13 cellular contexts compared by ENCODE assay signal in the genomic region with DNA sequence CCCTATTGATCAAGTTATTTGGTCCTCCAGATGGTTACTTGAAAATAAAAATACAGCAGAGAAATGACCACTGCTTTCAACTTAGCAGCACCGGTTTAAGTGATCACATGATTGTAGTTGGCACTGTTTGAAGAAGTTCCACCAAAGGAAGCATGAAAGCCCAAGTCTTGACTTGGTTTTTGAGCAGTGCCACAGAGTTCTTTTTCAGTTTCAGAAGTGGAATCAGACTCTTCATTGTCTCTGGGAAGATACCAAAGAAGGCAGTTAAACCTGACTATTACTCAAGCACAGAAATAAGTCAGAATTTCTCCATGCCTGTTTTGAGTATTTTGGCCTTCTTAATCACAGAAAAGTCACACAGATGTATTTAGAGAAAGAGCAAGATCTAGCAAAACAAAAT.
DNase-seq lines count a peak whose midpoint lies in the region; ATAC-seq lines count a peak whose summit lies in the region.
"Had no signal": no experiment of that assay in that cellular context is flagged by ENCODE, and none has a peak within 500 bp of the region (broad histone marks: within the 10 kb centered on the region; RNA-seq: fewer than 3 reads in every experiment).

No MANE protein-coding gene starts in this region.

- intact Hi-C loops in left colon (cut with DNase I, micrococcal nuclease): no loop called here

- peak; percentile 74 for ATAC-seq in GM18499 (IDR thresholded peaks at IDR 0.05; ENCODE audit: insufficient read depth, unreplicated experiment)
- peak; percentile 70 for ATAC-seq in GM19025 (IDR thresholded peaks at IDR 0.05; ENCODE audit: low read depth, unreplicated experiment)
- peak; percentile 83 for ATAC-seq in HG02642 (IDR thresholded peaks at IDR 0.05; ENCODE audit: poor library complexity, unreplicated experiment)
- peak; percentile 68 for ATAC-seq in HG03558 (IDR thresholded peaks at IDR 0.05; ENCODE audit: extremely low read depth, unreplicated experiment)
- ATAC-seq in left colon: no peak

- no peak for DNase-seq in effector CD8-positive, alpha-beta T cell (lab: John Stamatoyannopoulos, UW)
- DNase-seq in amniotic stem cell (lab: John Stamatoyannopoulos, UW) (no peak), medulla oblongata (ENCODE audit: extremely low spot score) (no peak), left colon (no peak)
- DNase-seq: activated B cell treated with CpG ODN at 0.5 μM for 24 hours; activated naive CD4-positive, alpha-beta T cell; DND-41; NCI-H1694; stomach had no signal
